36 cellular contexts compared by ENCODE assay signal in the genomic region with DNA sequence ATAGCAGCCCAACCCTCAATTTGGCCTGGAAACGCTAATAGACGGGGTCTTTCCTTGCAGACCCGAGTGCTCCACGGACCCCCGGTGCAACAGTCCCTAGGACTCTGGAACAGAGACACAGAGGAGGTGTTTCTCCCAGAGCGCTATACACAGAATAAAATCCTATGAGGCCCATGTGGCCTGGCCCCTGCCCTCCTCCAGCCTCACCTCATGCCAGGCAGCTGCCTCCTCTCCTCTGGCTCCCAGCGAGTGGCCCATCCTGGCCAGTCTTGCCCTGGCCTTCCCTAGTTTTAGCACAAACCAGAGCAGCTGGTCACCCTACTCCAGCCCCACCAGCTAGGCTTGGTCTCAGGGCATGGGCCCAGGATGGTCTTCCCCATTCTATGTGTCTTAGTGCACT.
"Had no signal": no experiment of that assay in that cellular context is flagged by ENCODE, and none has a peak within 500 bp of the region (broad histone marks: within the 10 kb centered on the region; RNA-seq: fewer than 3 reads in every experiment).

No MANE protein-coding gene starts in this region.

- H3K27ac ChIP-seq: adrenal gland, breast epithelium, PC-9, RWPE1, WERI-Rb-1 had no signal

- H3K9me3 Mint-ChIP-seq: activated CD4-positive, alpha-beta T cell treated with anti-CD3 and anti-CD28 coated beads, Interleukin-2, amount 10 ng/mL, durations not matched to agents 24 days and 14 days; activated CD8-positive, alpha-beta T cell treated with anti-CD3 and anti-CD28 coated beads for 36 hours; activated naive CD4-positive, alpha-beta T cell treated with anti-CD3 and anti-CD28 coated beads, Interleukin-2, amount 50 U/mL, for 72 hours; activated T-cell treated with anti-CD3 and anti-CD28 coated beads, Interleukin-2, amount 50 U/mL, for 72 hours; activated T-helper 17 cell treated with anti-CD3 and anti-CD28 coated beads, Interleukin-2, amount 50 U/mL, for 72 hours; T-cell had no signal

- ATAC-seq: activated CD8-positive, alpha-beta T cell treated with anti-CD3 and anti-CD28 coated beads for 36 hours; activated naive CD4-positive, alpha-beta T cell treated with anti-CD3 and anti-CD28 coated beads, Interleukin-2, amount 50 U/mL, for 72 hours; activated T-cell treated with anti-CD3 and anti-CD28 coated beads, Interleukin-2, amount 50 U/mL, for 72 hours; activated T-helper 17 cell treated with anti-CD3 and anti-CD28 coated beads, Interleukin-2, amount 50 U/mL, for 72 hours; body of pancreas; Right ventricle myocardium inferior; SK-N-SH treated with all-trans-retinoic acid at 6 μM for 48 hours; T-cell had no signal

- H3K27me3 ChIP-seq: adrenal gland, body of pancreas, breast epithelium, MG63 had no signal

- H3K4me3 ChIP-seq: adrenal gland, body of pancreas, breast epithelium, MG63, PC-9 had no signal

- H3K36me3 ChIP-seq: adrenal gland, breast epithelium, MG63, WERI-Rb-1 had no signal

- H3K4me3 Mint-ChIP-seq: activated CD4-positive, alpha-beta T cell treated with anti-CD3 and anti-CD28 coated beads, Interleukin-2, amount 10 ng/mL, durations not matched to agents 24 days and 14 days; activated CD8-positive, alpha-beta T cell treated with anti-CD3 and anti-CD28 coated beads for 36 hours; activated T-cell treated with anti-CD3 and anti-CD28 coated beads, Interleukin-2, amount 50 U/mL, for 72 hours; activated T-helper 17 cell treated with anti-CD3 and anti-CD28 coated beads, Interleukin-2, amount 50 U/mL, for 72 hours; T-cell had no signal

- H3K27me3 Mint-ChIP-seq: activated CD4-positive, alpha-beta T cell treated with anti-CD3 and anti-CD28 coated beads, Interleukin-2, amount 10 ng/mL, durations not matched to agents 24 days and 14 days; activated CD8-positive, alpha-beta T cell treated with anti-CD3 and anti-CD28 coated beads for 36 hours; activated T-helper 17 cell treated with anti-CD3 and anti-CD28 coated beads, Interleukin-2, amount 50 U/mL, for 72 hours; T-cell had no signal

- H3K9me3 ChIP-seq: adrenal gland, body of pancreas, breast epithelium, MG63 had no signal

- DNase-seq: activated CD4-positive, alpha-beta T cell treated with anti-CD3 and anti-CD28 coated beads for 1 hour; activated CD4-positive, alpha-beta T cell treated with anti-CD3 and anti-CD28 coated beads, Interleukin-2, amount 10 ng/mL, durations not matched to agents 24 days and 14 days; activated CD4-positive, alpha-beta T cell treated with anti-CD3 and anti-CD28 coated beads, Interleukin-2, amount 50 U/mL, for 4 hours; activated CD4-positive, CD25-positive, alpha-beta regulatory T cell; activated CD8-positive, alpha-beta T cell treated with anti-CD3 and anti-CD28 coated beads for 36 hours; activated effector memory CD4-positive, alpha-beta T cell treated with anti-CD3 and anti-CD28 coated beads, Interleukin-2, amount 50 U/mL, for 16 hours; activated naive CD4-positive, alpha-beta T cell treated with Interleukin-2 at 50 U/mL for 16 hours; activated T-cell treated with anti-CD3 and anti-CD28 coated beads, Interleukin-2, amount 50 U/mL, for 1 hour; activated T-cell treated with anti-CD3 and anti-CD28 coated beads, Interleukin-2, amount 50 U/mL, for 72 hours; adrenal gland; body of pancreas; Kasumi-1; KG1; MG63; NCI-H1048; NCI-H1436 treated with DMSO at 0.1 percent for 48 hours; NCI-H187; NCI-H2029 treated with DMSO at 0.1 percent for 48 hours; NCI-H2107; NCI-H2171; NCI-H510A; NCI-H526; NCI-H748 treated with DMSO at 0.1 percent for 48 hours; NK-92 treated with Interleukin-12 subunit alpha and Interleukin-12 subunit beta, amount 100 ng/mL, for 24 hours; PC-9; SIG-M5; T-cell; T-helper 2 cell; T-helper 9 cell; WERI-Rb-1 had no signal

- H3K36me3 Mint-ChIP-seq: activated naive CD4-positive, alpha-beta T cell treated with anti-CD3 and anti-CD28 coated beads, Interleukin-2, amount 50 U/mL, for 72 hours; T-cell had no signal

- H3K4me1 ChIP-seq: adrenal gland, breast epithelium had no signal

- H3K27ac Mint-ChIP-seq: activated CD4-positive, alpha-beta T cell treated with anti-CD3 and anti-CD28 coated beads, Interleukin-2, amount 10 ng/mL, durations not matched to agents 24 days and 14 days; activated CD8-positive, alpha-beta T cell treated with anti-CD3 and anti-CD28 coated beads for 36 hours; activated naive CD4-positive, alpha-beta T cell treated with anti-CD3 and anti-CD28 coated beads, Interleukin-2, amount 50 U/mL, for 72 hours; activated T-cell treated with anti-CD3 and anti-CD28 coated beads, Interleukin-2, amount 50 U/mL, for 72 hours; activated T-helper 17 cell treated with anti-CD3 and anti-CD28 coated beads, Interleukin-2, amount 50 U/mL, for 72 hours; T-cell had no signal
